Comparison of ENCODE assay signal across 18 cellular contexts in the genomic region with DNA sequence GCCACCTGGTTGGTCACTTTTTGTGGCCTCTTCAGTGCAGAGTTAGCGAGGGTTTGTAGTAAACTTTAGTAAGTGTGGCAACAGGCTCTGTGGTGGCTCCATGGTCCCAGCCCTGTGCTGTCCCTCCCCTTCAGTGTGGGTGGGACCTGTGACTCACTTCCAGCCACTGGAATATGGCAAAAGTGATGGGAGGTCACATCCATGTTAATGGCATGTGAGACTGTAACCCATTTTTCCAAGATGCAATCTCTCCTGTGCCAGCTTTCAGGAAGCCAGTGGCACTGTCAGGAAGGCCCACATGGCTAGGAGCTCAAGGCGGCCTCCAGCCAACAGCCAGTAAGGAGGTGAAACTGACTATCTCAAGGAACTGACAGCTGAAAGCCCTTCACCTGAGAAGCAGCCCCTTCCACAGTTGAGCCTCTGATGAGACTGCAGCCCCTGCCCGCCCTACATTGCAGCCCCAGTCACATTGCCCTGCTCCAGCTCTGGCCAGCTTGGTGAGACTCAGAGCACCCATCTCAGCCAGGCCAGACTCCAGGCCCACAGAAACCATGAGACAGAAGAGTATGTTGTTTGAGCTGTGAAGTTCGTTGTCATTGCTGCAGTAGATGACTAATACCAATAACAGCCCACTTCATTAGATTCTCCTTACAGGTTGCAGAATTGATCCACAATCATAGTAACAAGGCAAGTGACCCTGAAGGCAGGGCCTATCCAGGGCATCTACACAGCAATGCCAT. TPM values are rescaled to one million over a fixed set of nuclear protein-coding genes. Genes with fewer than 3 reads are reported as not detected.
DNase-seq lines count a peak whose midpoint lies in the region; ATAC-seq and TF ChIP-seq lines count a peak whose summit lies in the region.
"Had no signal": no experiment of that assay in that cellular context is flagged by ENCODE, and none has a peak within 500 bp of the region (broad histone marks: within the 10 kb centered on the region; RNA-seq: fewer than 3 reads in every experiment).

No MANE protein-coding gene starts in this region.

- H3K36me3 ChIP-seq in upper lobe of right lung = no peaks in the 10 kb centered on the region

- intact Hi-C loops in upper lobe of right lung (cut with DNase I) = no loop called here

- no peak overlapping the region for H3K27ac ChIP-seq in upper lobe of right lung

- no peaks in the 10 kb centered on the region for H3K9me3 ChIP-seq in upper lobe of right lung

- TF ChIP-seq CTCF in upper lobe of right lung (IDR thresholded peaks at IDR 0.05) = no peak

- H3K9me3 Mint-ChIP-seq in activated naive CD4-positive, alpha-beta T cell treated with anti-CD3 and anti-CD28 coated beads, Interleukin-2, amount 50 U/mL, for 72 hours = peaks cover 4 to 27% of the 10 kb centered on the region in 2 donors

- no peak overlapping the region for H3K4me3 ChIP-seq in upper lobe of right lung

- H3K36me3 Mint-ChIP-seq in activated naive CD4-positive, alpha-beta T cell treated with anti-CD3 and anti-CD28 coated beads, Interleukin-2, amount 50 U/mL, for 72 hours = peaks cover 9 to 25% of the 10 kb centered on the region in 2 donors

- peak; percentile 41 for ATAC-seq in activated CD4-positive, CD25-positive, alpha-beta regulatory T cell treated with anti-CD3 and anti-CD28 coated beads, Interleukin-2, amount 50 U/mL, for 24 hours
- peak; percentile 66 to 80 for ATAC-seq in activated naive CD4-positive, alpha-beta T cell treated with anti-CD3 and anti-CD28 coated beads, Interleukin-2, amount 50 U/mL, for 72 hours
- ATAC-seq in upper lobe of right lung (peak; percentile 20), HG03442 (IDR thresholded peaks at IDR 0.05; ENCODE audit: unreplicated experiment) (no peak)
- ATAC-seq: Panc1 had no signal

- H3K27ac Mint-ChIP-seq in activated naive CD4-positive, alpha-beta T cell treated with anti-CD3 and anti-CD28 coated beads, Interleukin-2, amount 50 U/mL, for 72 hours = peak overlapping the region; percentile 29 to 59

- no peaks in the 10 kb centered on the region for H3K27me3 ChIP-seq in upper lobe of right lung

- no peak for DNase-seq in activated CD4-positive, CD25-positive, alpha-beta regulatory T cell treated with anti-CD3 and anti-CD28 coated beads, Interleukin-2, amount 50 U/mL, for 72 hours
- DNase-seq in activated naive CD4-positive, alpha-beta T cell treated with anti-CD3 and anti-CD28 coated beads, Interleukin-2, amount 50 U/mL, for 72 hours (ENCODE audit: low spot score in 2 of 2) = no peak
- no peak for DNase-seq in activated naive CD4-positive, alpha-beta T cell treated with Interleukin-2 at 50 U/mL for 16 hours
- DNase-seq in islet precursor cell = peak; percentile 14
- peak; percentile 34 for DNase-seq in upper lobe of right lung
- DNase-seq in NCI-H748 (lab: John Stamatoyannopoulos, UW; ENCODE audit: unreplicated experiment) = no peak
- DNase-seq: 8988T, C1 segment of cervical spinal cord, DMS153, EL, MM.1S, NCI-H1417, NCI-H1930, NCI-H82 had no signal

- H3K4me1 ChIP-seq in upper lobe of right lung = no peaks in the 10 kb centered on the region

RNA-seq across cellular contexts. Expression of gene CST7, which starts 13.1 kb away (rescaled TPM):
- total RNA-seq in activated naive CD4-positive, alpha-beta T cell treated with anti-CD3 and anti-CD28 coated beads, Interleukin-2, amount 50 U/mL, for 72 hours = 10 to 100 TPM; 29.8 to 50.3 TPM
- 9.6 TPM for total RNA-seq in upper lobe of right lung
- total RNA-seq: NCI-H460 had no signal

RNA-seq across cellular contexts. Expression of gene APMAP, which starts 56.6 kb away (rescaled TPM):
- total RNA-seq in activated naive CD4-positive, alpha-beta T cell treated with anti-CD3 and anti-CD28 coated beads, Interleukin-2, amount 50 U/mL, for 72 hours = 10 to 100 TPM; 33.7 to 57.6 TPM
- total RNA-seq in upper lobe of right lung = 73.5 TPM

Comparison
In these comparisons a context has a peak if more than half of its experiments do, and no peak if none do; other contexts are left out.
1. DNase-seq: peak in islet precursor cell (single experiment) and upper lobe of right lung (single experiment); none in activated CD4-positive, CD25-positive, alpha-beta regulatory T cell treated with anti-CD3 and anti-CD28 coated beads, Interleukin-2, amount 50 U/mL, for 72 hours (single experiment), activated naive CD4-positive, alpha-beta T cell treated with anti-CD3 and anti-CD28 coated beads, Interleukin-2, amount 50 U/mL, for 72 hours (0 of 2), activated naive CD4-positive, alpha-beta T cell treated with Interleukin-2 at 50 U/mL for 16 hours (single experiment) and NCI-H748 (single experiment).